Comparison of ENCODE assay signal across 2 cellular contexts in the genomic region with DNA sequence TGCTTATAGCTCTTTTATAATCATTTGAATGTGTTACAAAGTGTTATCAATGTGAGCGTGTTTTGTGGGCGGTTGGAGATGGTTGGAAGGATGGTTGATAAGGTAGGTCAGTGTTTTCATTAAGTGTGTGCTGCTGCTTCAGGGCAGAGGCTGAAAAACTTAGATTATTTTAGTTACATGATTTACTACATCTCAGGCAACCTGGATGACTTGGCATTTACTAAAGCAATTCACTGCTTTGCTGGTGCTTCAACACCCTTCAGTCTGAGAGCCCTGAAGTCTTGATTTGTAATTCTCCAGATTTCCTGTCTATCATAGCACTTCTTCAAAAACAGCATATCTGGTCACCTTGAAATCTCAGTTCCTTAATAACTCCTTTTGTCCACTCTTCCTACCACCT.
TF ChIP-seq lines count a peak whose summit lies in the region.

No MANE protein-coding gene starts in this region.

TF ChIP-seq in A549, 52 proteins besides CTCF, POLR2A, EP300 and RAD21:
- TF ChIP-seq MAFK (IDR thresholded peaks at IDR 0.05; ENCODE audit: partially characterized antibody): peak; percentile 27
TF ChIP-seq in A549: peak in this region for 1; not testable (repeated sequence) for 51.

TF ChIP-seq in GM12878, 131 proteins besides CTCF, POLR2A, EP300 and RAD21:
- TF ChIP-seq SPI1 (IDR thresholded peaks at IDR 0.05; ENCODE audit: borderline replicate concordance, insufficient read depth, low read depth, low read length) (peak; percentile 69), RUNX3 (IDR thresholded peaks at IDR 0.05; ENCODE audit: low read length) (0 out of 2 replicates have a peak, but pooled peaks have one; percentile 9)
- TF ChIP-seq, protein P1, sequence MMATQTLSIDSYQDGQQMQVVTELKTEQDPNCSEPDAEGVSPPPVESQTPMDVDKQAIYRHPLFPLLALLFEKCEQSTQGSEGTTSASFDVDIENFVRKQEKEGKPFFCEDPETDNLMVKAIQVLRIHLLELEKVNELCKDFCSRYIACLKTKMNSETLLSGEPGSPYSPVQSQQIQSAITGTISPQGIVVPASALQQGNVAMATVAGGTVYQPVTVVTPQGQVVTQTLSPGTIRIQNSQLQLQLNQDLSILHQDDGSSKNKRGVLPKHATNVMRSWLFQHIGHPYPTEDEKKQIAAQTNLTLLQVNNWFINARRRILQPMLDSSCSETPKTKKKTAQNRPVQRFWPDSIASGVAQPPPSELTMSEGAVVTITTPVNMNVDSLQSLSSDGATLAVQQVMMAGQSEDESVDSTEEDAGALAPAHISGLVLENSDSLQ (IDR thresholded peaks at IDR 0.05): peak; percentile 41; the same call in 1 of the 2 replicates
